8 cellular contexts compared by ENCODE assay signal in the genomic region with DNA sequence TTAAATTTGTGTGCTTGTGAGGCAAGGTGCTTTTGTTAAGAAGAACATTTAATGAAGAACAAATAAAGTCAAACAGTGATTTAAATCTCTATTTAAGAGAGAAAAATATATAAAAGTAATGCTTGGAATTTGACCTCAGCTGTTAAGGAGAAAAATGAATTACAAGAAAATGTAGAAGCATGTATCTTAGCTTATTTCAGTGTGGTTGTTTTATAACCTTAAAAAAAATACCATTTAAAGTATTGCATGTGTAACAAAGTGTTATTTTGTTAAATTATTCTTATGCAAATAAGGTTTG.
"Had no signal": no experiment of that assay in that cellular context is flagged by ENCODE, and none has a peak within 500 bp of the region (broad histone marks: within the 10 kb centered on the region; RNA-seq: fewer than 3 reads in every experiment).

No MANE protein-coding gene starts in this region.

- H3K9ac ChIP-seq: GM23248 had no signal

- H3K9me3 Mint-ChIP-seq: H9 had no signal

- H3K36me3 ChIP-seq: HAP-1 had no signal

- ATAC-seq: HCT116 had no signal

- H3K4me3 Mint-ChIP-seq: H9, HFFc6 had no signal

- H3K27ac ChIP-seq: GM23248 had no signal

- H3K27ac Mint-ChIP-seq: H9, HFFc6 had no signal

- H3K9me3 ChIP-seq: HAP-1 had no signal

- DNase-seq: GM23248, GOT3, H7, H9, HCEC 1CT, HFFc6 had no signal

- H2AFZ ChIP-seq: GM23248 had no signal

- H3K4me1 ChIP-seq: HAP-1 had no signal

- H3K4me3 ChIP-seq: GM23248, HAP-1 had no signal
